Comparison of ENCODE assay signal across 9 cellular contexts in the genomic region with DNA sequence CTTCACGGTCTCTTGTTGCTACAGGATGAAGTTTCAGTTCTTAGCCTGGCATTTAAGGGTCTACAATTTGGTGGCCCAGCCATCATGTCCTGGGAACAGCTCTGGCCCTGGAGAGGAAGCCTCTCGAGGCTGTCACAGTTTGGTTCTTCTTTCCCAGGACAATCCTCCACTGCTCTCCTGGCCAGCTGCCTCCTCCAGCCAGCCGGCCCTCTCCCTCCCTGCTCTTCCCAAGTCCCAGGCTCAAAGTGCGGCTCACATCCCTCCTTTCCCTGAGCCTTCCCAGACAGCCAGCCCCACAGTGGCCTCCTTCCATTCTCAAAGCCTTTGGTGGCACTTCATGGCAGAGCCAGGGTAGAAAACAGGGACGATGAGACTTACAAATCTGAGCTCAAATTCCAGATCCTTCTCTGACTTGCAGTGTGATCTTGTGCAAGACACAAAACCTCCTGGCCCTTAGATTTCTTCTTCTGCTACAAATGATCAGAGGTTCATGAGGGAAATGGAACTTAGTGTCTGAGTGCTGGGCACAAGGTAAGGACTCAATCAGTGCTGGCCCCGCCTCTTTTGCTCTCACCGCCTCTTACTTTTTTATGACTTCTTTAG.
DNase-seq lines count a peak whose midpoint lies in the region; ATAC-seq and TF ChIP-seq lines count a peak whose summit lies in the region.
"Had no signal": no experiment of that assay in that cellular context is flagged by ENCODE, and none has a peak within 500 bp of the region (broad histone marks: within the 10 kb centered on the region; RNA-seq: fewer than 3 reads in every experiment).

No MANE protein-coding gene starts in this region.

- TSS peak; percentile 90 for BruUV-seq in IMR-90 (replicated peaks; lab: Mats Ljungman, UMichigan)

- H4K8ac ChIP-seq in IMR-90 (ENCODE audit: low read depth in 2 of 2, low read length in 2 of 2), result peak overlapping the region; percentile 82 to 94

- peak overlapping the region; percentile 86 for H2AFZ ChIP-seq in IMR-90 (replicated peaks; ENCODE audit: low read length, poor library complexity)

- no peaks in the 10 kb centered on the region for H3K79me1 ChIP-seq in IMR-90 (ENCODE audit: low read depth in 1 of 2, low read length in 2 of 2)

- peak overlapping the region; percentile 94 for H2BK20ac ChIP-seq in IMR-90 (ENCODE audit: low read depth, low read length)

- no peaks in the 10 kb centered on the region for H3K9me3 ChIP-seq in IMR-90 (ENCODE audit: control insufficient read depth, insufficient read depth, low read length)
- no peaks in the 10 kb centered on the region for H3K9me3 ChIP-seq in tibial nerve

- TF ChIP-seq RAD21 in IMR-90 (IDR thresholded peaks at IDR 0.05; ENCODE audit: low read length), result no peak

- peak overlapping the region; percentile 82 for H2AK9ac ChIP-seq in IMR-90 (replicated peaks; ENCODE audit: low read depth, low read length, poor library complexity)

- POLR2A ChIA-PET in IMR-90 (lab: Charles Lee; ENCODE audit: unreplicated experiment), result interaction anchor here (0.6 kb wide), 1 partner anchor 40 kb away, joined by 3 read pairs; no protein-coding TSS in a partner anchor

- H3K4ac ChIP-seq in IMR-90 (ENCODE audit: low read depth, low read length), result peak overlapping the region; percentile 95

- H3K14ac ChIP-seq in IMR-90 (replicated peaks; ENCODE audit: low read depth, low read length), result peak overlapping the region; percentile 92

- H2AK5ac ChIP-seq in IMR-90 (ENCODE audit: low read depth, low read length), result peak overlapping the region; percentile 83

- peak overlapping the region; percentile 49 for H3K4me2 ChIP-seq in IMR-90 (ENCODE audit: low read depth, low read length)

- TF ChIP-seq EP300 in tibial nerve (IDR thresholded peaks at IDR 0.05), result no peak

- H3K27me3 ChIP-seq in IMR-90 (ENCODE audit: control insufficient read depth, insufficient read depth, low read length) (no peaks in the 10 kb centered on the region), dorsolateral prefrontal cortex (no peaks in the 10 kb centered on the region), tibial nerve (no peaks in the 10 kb centered on the region)

- CTCF ChIA-PET in IMR-90 (lab: Yijun Ruan, JAX), result interaction anchor here (0.6 to 1.4 kb wide), 2 partner anchors 9 to 42 kb away, joined by 3 to 5 read pairs; no protein-coding TSS in a partner anchor

- intact Hi-C loops in IMR-90 (cut with micrococcal nuclease), result loop anchor here (5.0 to 10.0 kb wide), 3 partner anchors 223 to 583 kb away; a partner anchor contains a TSS
- intact Hi-C loops in dorsolateral prefrontal cortex (cut with DNase I), result loop anchor here in 1 of 2 donors (2.0 to 5.0 kb wide), 2 partner anchors 38 to 103 kb away; no protein-coding TSS in a partner anchor

- H3K27ac ChIP-seq in IMR-90 (ENCODE audit: insufficient read depth, low read length) (peak overlapping the region; percentile 83), dorsolateral prefrontal cortex (peak overlapping the region in 51 of 59 donors; percentile 2 to 86 (median 61)), tibial nerve (peak overlapping the region; percentile 34 to 83 (median 72))

- H3K56ac ChIP-seq in IMR-90 (ENCODE audit: extremely low read depth, insufficient read depth, low read length), result peak overlapping the region; percentile 91

- no peaks in the 10 kb centered on the region for H4K20me1 ChIP-seq in IMR-90 (ENCODE audit: insufficient read depth, low read length)

- dilution Hi-C loops in IMR-90 (cut with HindIII; ENCODE audit: low sequenced_read_pairs, unreplicated experiment), result no loop called here

- peak; percentile 66 for TF ChIP-seq POLR2A in IMR-90 (IDR thresholded peaks at IDR 0.05; ENCODE audit: low read depth, low read length)
- TF ChIP-seq POLR2A in tibial nerve (IDR thresholded peaks at IDR 0.05), result no peak

- H3K9ac ChIP-seq in IMR-90 (ENCODE audit: low read depth, low read length), result peak overlapping the region; percentile 39

- peak overlapping the region; percentile 77 for H4K5ac ChIP-seq in IMR-90 (ENCODE audit: low read depth, low read length)

- DNase-seq in IMR-90, result peak; percentile 24
- DNase-seq in dorsolateral prefrontal cortex, result no peak
- DNase-seq in mesenteric fat pad (ENCODE audit: low spot score), result peak; percentile 81
- DNase-seq in tibial nerve (ENCODE audit: low spot score in 2 of 2), result no peak
- DNase-seq in HUDEP-2 (lab: John Stamatoyannopoulos, UW; ENCODE audit: unreplicated experiment in 76 of 76), result no peak
- no peak for DNase-seq in UCSD-AML1 (lab: John Stamatoyannopoulos, UW; ENCODE audit: unreplicated experiment)
- no peak for DNase-seq in GOT3 (lab: John Stamatoyannopoulos, UW)
- DNase-seq: DMS79 had no signal

- 21% methylated on average over 4 of the region's 7 CpGs; no CpG with 5 or more reads in 1 of the 2 experiments for WGBS in IMR-90 (ENCODE audit: extremely low coverage in 2 of 2, insufficient read length in 1 of 2), 2 experiments
- 74 to 76% methylated on average over 7 of the region's 7 CpGs for WGBS in tibial nerve, 2 donors

- peak overlapping the region; percentile 81 for H3K23ac ChIP-seq in IMR-90 (ENCODE audit: low read depth, low read length)

- no peak overlapping the region for H3K4me3 ChIP-seq in IMR-90 (ENCODE audit: insufficient read depth, low read depth, low read length)
- H3K4me3 ChIP-seq in dorsolateral prefrontal cortex, result peak overlapping the region in 8 of 59 donors; percentile 6 to 34 (median 21)
- H3K4me3 ChIP-seq in tibial nerve, result no peak overlapping the region

- H3K36me3 ChIP-seq in IMR-90 (ENCODE audit: control insufficient read depth, insufficient read depth, low read length) (no peaks in the 10 kb centered on the region), tibial nerve (no peaks in the 10 kb centered on the region)

- H4K91ac ChIP-seq in IMR-90 (ENCODE audit: insufficient read depth, low read depth, low read length), result peak overlapping the region; percentile 99

- peaks cover 21% of the 10 kb centered on the region for H3K9me1 ChIP-seq in IMR-90 (ENCODE audit: insufficient read depth, low read length)

- in situ Hi-C loops in IMR-90 (cut with MboI; ENCODE audit: low sequenced_read_pairs), result no loop called here

- peak overlapping the region; percentile 92 for H2BK5ac ChIP-seq in IMR-90 (ENCODE audit: low read depth, low read length, poor library complexity, severe bottlenecking)

- peak overlapping the region; percentile 98 for H2BK120ac ChIP-seq in IMR-90 (ENCODE audit: low read depth, low read length)

- H3K4me1 ChIP-seq in IMR-90 (ENCODE audit: control insufficient read depth, insufficient read depth, low read length) (peaks cover 13% of the 10 kb centered on the region), tibial nerve (peaks cover 0 to 21% (median 6%) of the 10 kb centered on the region in 4 donors)

- ATAC-seq in IMR-90 (ENCODE audit: low read depth) (peak; percentile 22), HG02678 (IDR thresholded peaks at IDR 0.05; ENCODE audit: unreplicated experiment) (no peak)

- peak overlapping the region; percentile 87; the same call in 2 of the 3 replicates for H2BK15ac ChIP-seq in IMR-90 (ENCODE audit: low read depth, low read length)

- H3K18ac ChIP-seq in IMR-90 (ENCODE audit: low read depth, low read length), result peak overlapping the region; percentile 75

- TF ChIP-seq CTCF in IMR-90 (conservative IDR thresholded peaks at IDR 0.05; ENCODE audit: low read depth, low read length) (no peak), dorsolateral prefrontal cortex (IDR thresholded peaks at IDR 0.05 in 54 of 56, conservative IDR thresholded peaks at IDR 0.05 in 2 of 56; ENCODE audit: low read depth in 1 of 56, partially characterized antibody in 56 of 56) (no peak), tibial nerve (IDR thresholded peaks at IDR 0.05) (no peak)

TF ChIP-seq in IMR-90, 13 proteins besides CTCF, POLR2A, EP300 and RAD21:
- TF ChIP-seq CEBPB (IDR thresholded peaks at IDR 0.05; ENCODE audit: low read depth, low read length) (peak; percentile 44), SMC3 (IDR thresholded peaks at IDR 0.05; ENCODE audit: low read depth, low read length) (no peak), RFX5 (IDR thresholded peaks at IDR 0.05; ENCODE audit: low read depth, low read length) (no peak), MXI1 (IDR thresholded peaks at IDR 0.05; ENCODE audit: borderline replicate concordance, low read depth, low read length) (no peak), NFE2L2 (IDR thresholded peaks at IDR 0.05; ENCODE audit: low read depth, low read length) (no peak), BHLHE40 (IDR thresholded peaks at IDR 0.05; ENCODE audit: low read depth, low read length) (no peak)
- TF ChIP-seq, protein P1, sequence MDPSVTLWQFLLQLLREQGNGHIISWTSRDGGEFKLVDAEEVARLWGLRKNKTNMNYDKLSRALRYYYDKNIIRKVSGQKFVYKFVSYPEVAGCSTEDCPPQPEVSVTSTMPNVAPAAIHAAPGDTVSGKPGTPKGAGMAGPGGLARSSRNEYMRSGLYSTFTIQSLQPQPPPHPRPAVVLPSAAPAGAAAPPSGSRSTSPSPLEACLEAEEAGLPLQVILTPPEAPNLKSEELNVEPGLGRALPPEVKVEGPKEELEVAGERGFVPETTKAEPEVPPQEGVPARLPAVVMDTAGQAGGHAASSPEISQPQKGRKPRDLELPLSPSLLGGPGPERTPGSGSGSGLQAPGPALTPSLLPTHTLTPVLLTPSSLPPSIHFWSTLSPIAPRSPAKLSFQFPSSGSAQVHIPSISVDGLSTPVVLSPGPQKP (IDR thresholded peaks at IDR 0.05; ENCODE audit: borderline replicate concordance, low read depth, low read length), result no peak
TF ChIP-seq in IMR-90: peak in this region for 1.

Comparison
In these comparisons a context has a peak if more than half of its experiments do, and no peak if none do; other contexts are left out.
1. DNase-seq: peak in IMR-90 (single experiment) and mesenteric fat pad (single experiment); none in dorsolateral prefrontal cortex (0 of 10), tibial nerve (0 of 2), HUDEP-2 (0 of 76), UCSD-AML1 (single experiment) and GOT3 (single experiment).
2. Peak in every context shown above with its lines, with median percentiles within 50 percentile points of each other: H3K27ac ChIP-seq.